1 cellular context compared by ENCODE assay signal in the genomic region with DNA sequence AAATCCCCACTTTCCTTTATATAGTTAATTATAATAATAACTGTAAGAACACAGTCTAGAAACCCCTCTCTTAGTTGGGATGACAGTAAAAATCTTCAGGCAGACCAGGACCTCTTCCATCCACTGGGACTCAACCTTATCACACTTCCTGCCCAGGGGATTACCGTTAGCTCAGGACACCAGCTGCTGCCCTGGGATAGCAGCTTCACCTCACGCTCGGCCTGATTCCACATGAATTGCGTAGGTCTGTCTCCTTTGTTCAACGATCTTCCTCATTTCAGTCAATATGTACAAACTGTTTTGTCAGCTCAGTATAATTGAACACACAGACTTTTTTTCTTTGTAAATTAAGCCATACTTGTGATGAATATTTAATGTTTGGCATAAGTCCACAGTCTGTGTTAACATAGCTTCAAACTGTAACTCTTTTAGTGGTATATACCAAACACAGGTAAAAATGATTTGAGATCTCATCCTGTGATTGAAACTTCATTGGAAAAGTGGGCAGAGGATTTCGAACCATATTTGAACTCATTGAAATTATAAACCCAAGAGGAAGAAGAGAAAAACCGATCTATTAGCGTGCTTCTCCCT.
TF ChIP-seq lines count a peak whose summit lies in the region.

No MANE protein-coding gene starts in this region.

TF ChIP-seq in GM23338, 12 proteins besides CTCF, POLR2A, EP300 and RAD21 (continued from another document):
- no peak for TF ChIP-seq ZNF462 (CRISPR knock-in tag; IDR thresholded peaks at IDR 0.05)
- no peak for TF ChIP-seq CREB1 (CRISPR knock-in tag; IDR thresholded peaks at IDR 0.05; ENCODE audit: low read depth)
- no peak for TF ChIP-seq STAT1 (IDR thresholded peaks at IDR 0.05; ENCODE audit: unreplicated experiment)
- TF ChIP-seq ZNF114 (CRISPR knock-in tag; IDR thresholded peaks at IDR 0.05): no peak
- TF ChIP-seq JUNB (IDR thresholded peaks at IDR 0.05; ENCODE audit: unreplicated experiment): no peak
- no peak for TF ChIP-seq POLR2AphosphoS5 (IDR thresholded peaks at IDR 0.05; ENCODE audit: low read depth)
- TF ChIP-seq EZH2 (IDR thresholded peaks at IDR 0.05; ENCODE audit: low read depth, unreplicated experiment): no peak
- no peak for TF ChIP-seq NANOG (IDR thresholded peaks at IDR 0.05; ENCODE audit: borderline replicate concordance)
